ENCODE assay signal across 12 cellular contexts in the genomic region with DNA sequence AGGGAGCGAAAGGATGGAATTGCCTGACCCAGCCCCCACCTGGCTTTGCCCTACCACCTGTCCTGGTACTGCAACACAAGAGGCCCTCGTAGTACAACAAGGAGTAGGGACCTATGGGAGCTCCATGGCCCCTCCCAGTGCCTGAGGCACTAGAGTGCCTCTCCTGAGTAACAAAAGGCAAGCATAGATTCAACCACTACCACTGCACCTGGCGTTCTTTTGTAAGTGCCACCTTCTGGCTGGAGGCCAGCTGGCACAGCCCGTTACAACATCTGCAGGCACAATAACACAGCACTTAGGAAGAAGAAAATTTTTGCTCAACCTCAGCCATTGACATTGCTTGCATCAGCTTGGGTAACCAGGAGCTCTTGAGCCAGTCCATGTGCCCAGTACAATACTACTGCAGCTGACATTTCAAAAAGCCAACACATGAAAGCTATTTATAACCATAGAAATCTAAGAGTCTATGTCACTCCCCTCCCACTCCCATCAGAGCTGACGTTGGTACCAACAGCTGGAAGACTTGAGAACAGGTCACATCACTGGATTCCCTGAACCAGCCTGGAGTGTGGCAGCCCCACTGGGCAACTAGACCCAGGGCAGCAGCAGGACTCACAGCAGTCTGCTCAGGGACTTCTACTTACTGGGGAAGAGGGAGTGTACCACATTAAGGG.
DNase-seq lines count a peak whose midpoint lies in the region; FAIRE-seq and TF ChIP-seq lines count a peak whose summit lies in the region.
"Had no signal": no experiment of that assay in that cellular context is flagged by ENCODE, and none has a peak within 500 bp of the region (broad histone marks: within the 10 kb centered on the region; RNA-seq: fewer than 3 reads in every experiment).

No MANE protein-coding gene starts in this region.

- POLR2A ChIA-PET in GM10248 (lab: Yijun Ruan, JAX): no interaction called here

- H2AFZ ChIP-seq in KMS-11 (ENCODE audit: low read depth): peak overlapping the region; percentile 70

- H3K36me3 ChIP-seq in KMS-11 (ENCODE audit: insufficient read depth): no peaks in the 10 kb centered on the region

- peak overlapping the region; percentile 85 for H3K4me2 ChIP-seq in KMS-11

- no peak for FAIRE-seq in GM19239 (lab: Jason Lieb, UNC)
- FAIRE-seq: urothelium cell line had no signal

- no peaks in the 10 kb centered on the region for H3K79me2 ChIP-seq in KMS-11 (ENCODE audit: insufficient read depth, low read depth)

- H3K9ac ChIP-seq in KMS-11: peak overlapping the region; percentile 31; the same call in 1 of the 2 replicates

- CTCF ChIA-PET in GM10248 (lab: Yijun Ruan, JAX): interaction anchor here (2.8 kb wide), 1 partner anchor 22 kb away, joined by 7 read pairs; no protein-coding TSS in a partner anchor

- no peaks in the 10 kb centered on the region for H4K20me1 ChIP-seq in KMS-11 (ENCODE audit: insufficient read depth)

- peak overlapping the region; percentile 76 for H3K27ac ChIP-seq in KMS-11
- H3K27ac ChIP-seq in epithelial cell of prostate: no peak overlapping the region
- H3K27ac ChIP-seq: VCaP had no signal

- H3K4me1 ChIP-seq in KMS-11 (ENCODE audit: low read depth, poor library complexity, severe bottlenecking): peaks cover 51% of the 10 kb centered on the region

- no peak overlapping the region for H3K4me3 ChIP-seq in KMS-11 (IDR thresholded peaks at IDR 0.05; ENCODE audit: insufficient read depth, low read depth, low read length)

- no peaks in the 10 kb centered on the region for H3K27me3 ChIP-seq in KMS-11 (ENCODE audit: insufficient read depth, low read depth)

- TF ChIP-seq CTCF in KMS-11 (conservative IDR thresholded peaks at IDR 0.05; ENCODE audit: low read depth, low read length): peak; percentile 57
- TF ChIP-seq CTCF in GM10248 (IDR thresholded peaks at IDR 0.05; ENCODE audit: control extremely low read depth, extremely low read depth, low read depth, missing control alignments): no peak

- DNase-seq in DMS153 (lab: John Stamatoyannopoulos, UW) (peak; percentile 96), NCI-H510A (lab: John Stamatoyannopoulos, UW) (peak; percentile 93), epithelial cell of prostate (ENCODE audit: low read depth, low spot score) (peak; percentile 48), GM10248 (ENCODE audit: extremely low spot score) (no peak), GM19239 (ENCODE audit: insufficient read length, low spot score) (no peak), SIG-M5 treated with dmso at 0.1 percent for 504 hours (lab: John Stamatoyannopoulos, UW; ENCODE audit: unreplicated experiment) (no peak)
- DNase-seq in stimulated activated CD4-positive, alpha-beta T cell treated with anti-CD3 and anti-CD28 coated beads, Interleukin-15, amount 100 ng/mL, for 24 hours: no peak
- DNase-seq: foreskin fibroblast, OCI-M1 had no signal

Comparison
In these comparisons a context has a peak if more than half of its experiments do, and no peak if none do; other contexts are left out.
1. DNase-seq: peak in DMS153 (single experiment), NCI-H510A (single experiment) and epithelial cell of prostate (single experiment); none in GM10248 (single experiment), GM19239 (single experiment), SIG-M5 treated with dmso at 0.1 percent for 504 hours (single experiment) and stimulated activated CD4-positive, alpha-beta T cell treated with anti-CD3 and anti-CD28 coated beads, Interleukin-15, amount 100 ng/mL, for 24 hours (single experiment).